ENCODE assay signal across 21 cellular contexts in genomic region chr21:26837539-26837938, GRCh38. TPM values are rescaled to one million over a fixed set of nuclear protein-coding genes. Genes with fewer than 3 reads are reported as not detected.
A peak's percentile ranks its signal among the peaks of the same experiment; 100 is the strongest.
DNase-seq lines count a peak whose midpoint lies in the region; ATAC-seq and TF ChIP-seq lines count a peak whose summit lies in the region.
"Had no signal": no experiment of that assay in that cellular context is flagged by ENCODE, and none has a peak within 500 bp of the region (broad histone marks: within the 10 kb centered on the region; RNA-seq: fewer than 3 reads in every experiment).

No MANE protein-coding gene starts in this region.

- DNase-seq in EL (peak; percentile 23), endothelial cell (ENCODE audit: low spot score) (no peak), nephron progenitor cell (no peak), right lobe of liver (no peak), NCI-H524 (lab: John Stamatoyannopoulos, UW) (no peak)
- DNase-seq in NK-92 treated with Interleukin-12 subunit alpha and Interleukin-12 subunit beta, amount 100 ng/mL, for 24 hours (lab: John Stamatoyannopoulos, UW) = no peak
- no peak for DNase-seq in activated naive CD4-positive, alpha-beta T cell treated with anti-CD3 and anti-CD28 coated beads for 36 hours
- DNase-seq: activated CD4-positive, CD25-positive, alpha-beta regulatory T cell treated with anti-CD3 and anti-CD28 coated beads, Interleukin-2, amount 50 U/mL, for 72 hours; activated CD8-positive, alpha-beta memory T cell treated with anti-CD3 and anti-CD28 coated beads for 24 hours; activated naive CD4-positive, alpha-beta T cell treated with Interleukin-2 at 50 U/mL for 16 hours; activated T-cell treated with anti-CD3 and anti-CD28 coated beads, Interleukin-2, amount 50 U/mL, for 4 hours; NCI-H1092; NCI-H1930; stimulated activated CD4-positive, alpha-beta T cell treated with anti-CD3 and anti-CD28 coated beads, Interleukin-1b, Interleukin-23, amount 100 ng/mL, for 48 hours; T-helper 9 cell; testis had no signal

- no peak for ATAC-seq in right lobe of liver
- ATAC-seq: activated T-cell treated with anti-CD3 and anti-CD28 coated beads, Interleukin-2, amount 50 U/mL, for 4 hours had no signal

- TF ChIP-seq POLR2A in right lobe of liver (IDR thresholded peaks at IDR 0.05) = no peak

- no peak for TF ChIP-seq CTCF in endothelial cell (IDR thresholded peaks at IDR 0.05; ENCODE audit: unreplicated experiment)
- no peak for TF ChIP-seq CTCF in nephron progenitor cell (IDR thresholded peaks at IDR 0.05)
- no peak for TF ChIP-seq CTCF in right lobe of liver (IDR thresholded peaks at IDR 0.05)

- CTCF ChIA-PET in activated naive CD4-positive, alpha-beta T cell treated with anti-CD3 and anti-CD28 coated beads for 36 hours (lab: Charles Lee) = interaction anchor here (1.6 kb wide), 1 partner anchor 22 kb away, joined by 3 read pairs; no protein-coding TSS in a partner anchor

- peaks cover 49% of the 10 kb centered on the region for H3K36me3 Mint-ChIP-seq in endothelial cell (ENCODE audit: low read depth, unreplicated experiment)
- peaks cover 65% of the 10 kb centered on the region for H3K36me3 Mint-ChIP-seq in nephron progenitor cell (ENCODE audit: low read depth)
- H3K36me3 Mint-ChIP-seq in activated naive CD4-positive, alpha-beta T cell treated with anti-CD3 and anti-CD28 coated beads for 36 hours (ENCODE audit: low read depth) = no peaks in the 10 kb centered on the region
- H3K36me3 Mint-ChIP-seq: memory B cell had no signal

- H3K4me3 ChIP-seq in right lobe of liver = no peak overlapping the region
- H3K4me3 ChIP-seq: HAP-1, testis had no signal

- no peaks in the 10 kb centered on the region for H3K9me3 ChIP-seq in right lobe of liver
- H3K9me3 ChIP-seq: HAP-1, testis had no signal

- H3K36me3 ChIP-seq in right lobe of liver = peaks cover 0 to 45% (median 11%) of the 10 kb centered on the region in 4 donors

- H3K27me3 Mint-ChIP-seq in endothelial cell (ENCODE audit: unreplicated experiment) (peaks cover 11% of the 10 kb centered on the region), nephron progenitor cell (ENCODE audit: low read depth, poor library complexity) (no peaks in the 10 kb centered on the region)
- H3K27me3 Mint-ChIP-seq in activated naive CD4-positive, alpha-beta T cell treated with anti-CD3 and anti-CD28 coated beads for 36 hours (ENCODE audit: low read depth) = peaks cover 43% of the 10 kb centered on the region

- WGBS in right lobe of liver (ENCODE audit: insufficient coverage, low coverage, low lambda C conversion rate, missing lambda C conversion rate) = 76% methylated on average over 3 of the region's 3 CpGs

- peaks cover 0 to 1% (median 0%) of the 10 kb centered on the region in 4 donors for H3K4me1 ChIP-seq in right lobe of liver
- H3K4me1 ChIP-seq: parathyroid adenoma had no signal

- no peak overlapping the region for H3K27ac Mint-ChIP-seq in endothelial cell (ENCODE audit: unreplicated experiment)
- H3K27ac Mint-ChIP-seq in nephron progenitor cell = peak overlapping the region; percentile 43
- H3K27ac Mint-ChIP-seq in activated naive CD4-positive, alpha-beta T cell treated with anti-CD3 and anti-CD28 coated beads for 36 hours = no peak overlapping the region
- H3K27ac Mint-ChIP-seq: memory B cell had no signal

- H3K4me1 Mint-ChIP-seq in endothelial cell (ENCODE audit: unreplicated experiment) = peaks cover 28% of the 10 kb centered on the region
- peaks cover 37% of the 10 kb centered on the region for H3K4me1 Mint-ChIP-seq in nephron progenitor cell
- peaks cover 16% of the 10 kb centered on the region for H3K4me1 Mint-ChIP-seq in activated naive CD4-positive, alpha-beta T cell treated with anti-CD3 and anti-CD28 coated beads for 36 hours (ENCODE audit: low read depth)
- H3K4me1 Mint-ChIP-seq: memory B cell had no signal

- H3K27ac ChIP-seq in right lobe of liver = no peak overlapping the region
- H3K27ac ChIP-seq: parathyroid adenoma, testis had no signal

- intact Hi-C loops in right lobe of liver (cut with DNase I) = no loop called here
- intact Hi-C loops in activated naive CD4-positive, alpha-beta T cell treated with anti-CD3 and anti-CD28 coated beads for 36 hours (cut with micrococcal nuclease) = no loop called here

- H3K9me3 Mint-ChIP-seq in endothelial cell (ENCODE audit: unreplicated experiment) = no peaks in the 10 kb centered on the region
- H3K9me3 Mint-ChIP-seq in nephron progenitor cell = no peaks in the 10 kb centered on the region
- H3K9me3 Mint-ChIP-seq in activated naive CD4-positive, alpha-beta T cell treated with anti-CD3 and anti-CD28 coated beads for 36 hours = no peaks in the 10 kb centered on the region
- H3K9me3 Mint-ChIP-seq: activated T-cell treated with anti-CD3 and anti-CD28 coated beads, Interleukin-2, amount 50 U/mL, for 4 hours; central memory CD8-positive, alpha-beta T cell had no signal

- H3K4me3 Mint-ChIP-seq in endothelial cell (ENCODE audit: unreplicated experiment) (peak overlapping the region; percentile 53), nephron progenitor cell (no peak overlapping the region)
- H3K4me3 Mint-ChIP-seq in activated naive CD4-positive, alpha-beta T cell treated with anti-CD3 and anti-CD28 coated beads for 36 hours = no peak overlapping the region
- H3K4me3 Mint-ChIP-seq: activated T-cell treated with anti-CD3 and anti-CD28 coated beads, Interleukin-2, amount 50 U/mL, for 4 hours; central memory CD8-positive, alpha-beta T cell; memory B cell had no signal

- H3K27me3 ChIP-seq in right lobe of liver = no peaks in the 10 kb centered on the region
- H3K27me3 ChIP-seq: testis had no signal

TF ChIP-seq in PFSK-1, 5 proteins besides CTCF, POLR2A, EP300 and RAD21:
- peak; percentile 27; the same call in 1 of the 2 replicates for TF ChIP-seq POLR2AphosphoS5 (IDR thresholded peaks at IDR 0.05; ENCODE audit: low read depth, low read length)
- TF ChIP-seq SIN3A (IDR thresholded peaks at IDR 0.05; ENCODE audit: borderline replicate concordance, insufficient read depth, low read length) = no peak
TF ChIP-seq in PFSK-1: peak in this region for 1.

RNA-seq across cellular contexts. Expression of gene ADAMTS1, which starts 7.7 kb away (rescaled TPM):
- polyA plus RNA-seq in PFSK-1 (2012; ENCODE audit: insufficient read length, low read depth) = 44.0 TPM
- total RNA-seq in endothelial cell (ENCODE audit: unreplicated experiment) (67.5 TPM), right lobe of liver (10 to 100 TPM in 3 of 6 experiments, 1 to 10 TPM in 3; 2.7 to 38.1 (median 9.6) TPM)
- not detected for total RNA-seq in activated naive CD4-positive, alpha-beta T cell treated with anti-CD3 and anti-CD28 coated beads for 36 hours
